ENCODE assay signal across 1 cellular context in the genomic region with DNA sequence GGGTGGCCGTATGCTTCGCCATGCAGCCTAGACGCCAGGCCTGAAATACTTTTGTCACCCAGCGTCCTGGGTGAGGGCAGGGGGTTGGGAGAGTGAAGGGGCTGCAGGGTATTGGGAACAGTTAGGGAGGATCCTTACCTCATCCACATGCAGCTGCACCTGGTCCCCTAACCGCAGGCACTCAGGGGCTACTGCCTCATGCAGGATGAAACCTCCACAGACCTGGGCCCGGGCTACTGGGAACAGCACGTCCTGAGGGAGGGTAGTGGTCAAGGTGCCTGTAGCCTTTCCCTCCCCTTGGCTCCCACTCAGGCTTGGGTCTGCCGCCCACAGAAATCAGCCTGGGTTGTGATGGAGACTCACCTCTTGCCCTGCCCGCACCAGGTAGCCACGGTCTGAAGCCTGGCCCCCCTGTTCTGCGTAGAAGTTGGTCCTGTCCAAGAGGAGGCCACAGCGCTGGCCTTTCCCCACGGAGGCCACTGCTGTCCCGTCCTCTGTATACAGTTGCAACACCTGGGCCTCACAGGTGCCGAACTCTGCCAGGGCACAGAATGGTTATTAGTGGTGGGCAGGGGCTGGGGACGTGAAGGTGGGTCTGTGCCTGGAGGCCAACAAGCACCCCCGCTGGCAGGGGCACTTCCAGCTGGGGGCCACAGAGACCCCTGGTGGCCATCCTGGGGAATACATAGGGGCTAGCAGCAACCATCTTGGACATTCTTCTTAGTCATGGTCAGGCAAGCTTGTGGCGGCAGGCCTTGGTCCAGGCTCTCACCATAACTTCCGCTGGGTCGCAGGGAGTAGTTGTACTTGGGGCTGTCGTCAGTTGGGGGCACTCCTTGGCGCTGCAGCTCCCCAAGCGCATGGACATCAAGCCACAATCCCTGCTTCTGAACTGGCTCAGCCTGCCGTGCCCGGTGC.
TF ChIP-seq lines count a peak whose summit lies in the region.

No MANE protein-coding gene starts in this region.

TF ChIP-seq in SK-N-SH, 30 proteins besides CTCF, POLR2A, EP300 and RAD21:
- TF ChIP-seq MEF2A (IDR thresholded peaks at IDR 0.05; ENCODE audit: borderline replicate concordance, low read depth) (no peak), SMC3 (IDR thresholded peaks at IDR 0.05; ENCODE audit: low read depth, low read length) (peak; percentile 63)
